ENCODE assay signal across 1 cellular context in the genomic region with DNA sequence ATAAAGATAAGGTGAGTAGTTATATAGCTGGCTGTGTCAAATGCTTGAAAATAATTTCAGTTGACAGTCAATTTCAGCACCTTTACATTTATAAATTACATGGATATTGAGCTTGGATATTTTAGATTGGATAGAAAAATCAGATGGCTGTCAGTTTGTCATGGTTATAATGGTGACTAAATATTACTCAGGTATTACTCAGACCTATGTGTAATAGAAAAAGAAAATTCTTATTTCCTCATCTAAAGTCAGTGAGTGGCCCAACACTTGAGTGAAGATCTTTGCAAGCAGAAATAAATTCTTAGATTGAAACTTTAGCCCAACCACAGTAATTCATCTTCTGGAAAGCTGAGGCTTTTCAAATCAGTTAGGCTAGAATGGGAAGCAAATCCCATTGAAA.
TF ChIP-seq lines count a peak whose summit lies in the region.

No MANE protein-coding gene starts in this region.

TF ChIP-seq in IMR-90, 13 proteins besides CTCF, POLR2A, EP300 and RAD21:
- TF ChIP-seq MAFK (IDR thresholded peaks at IDR 0.05; ENCODE audit: low read depth, low read length), result no peak
- no peak for TF ChIP-seq CHD1 (IDR thresholded peaks at IDR 0.05; ENCODE audit: low read depth, low read length)
- no peak for TF ChIP-seq MXI1 (IDR thresholded peaks at IDR 0.05; ENCODE audit: borderline replicate concordance, low read depth, low read length)
- no peak for TF ChIP-seq BHLHE40 (IDR thresholded peaks at IDR 0.05; ENCODE audit: low read depth, low read length)
- no peak for TF ChIP-seq USF2 (IDR thresholded peaks at IDR 0.05; ENCODE audit: low read depth, low read length)
- no peak for TF ChIP-seq NFE2L2 (IDR thresholded peaks at IDR 0.05; ENCODE audit: low read depth, low read length)
- TF ChIP-seq MAZ (IDR thresholded peaks at IDR 0.05; ENCODE audit: borderline replicate concordance, low read depth, low read length), result no peak
- peak; percentile 31; the same call in 1 of the 2 replicates for TF ChIP-seq FOS (IDR thresholded peaks at IDR 0.05; ENCODE audit: low read depth, low read length)
- TF ChIP-seq CEBPB (IDR thresholded peaks at IDR 0.05; ENCODE audit: low read depth, low read length), result peak; percentile 56; the same call in 1 of the 2 replicates
